In the genomic region with DNA sequence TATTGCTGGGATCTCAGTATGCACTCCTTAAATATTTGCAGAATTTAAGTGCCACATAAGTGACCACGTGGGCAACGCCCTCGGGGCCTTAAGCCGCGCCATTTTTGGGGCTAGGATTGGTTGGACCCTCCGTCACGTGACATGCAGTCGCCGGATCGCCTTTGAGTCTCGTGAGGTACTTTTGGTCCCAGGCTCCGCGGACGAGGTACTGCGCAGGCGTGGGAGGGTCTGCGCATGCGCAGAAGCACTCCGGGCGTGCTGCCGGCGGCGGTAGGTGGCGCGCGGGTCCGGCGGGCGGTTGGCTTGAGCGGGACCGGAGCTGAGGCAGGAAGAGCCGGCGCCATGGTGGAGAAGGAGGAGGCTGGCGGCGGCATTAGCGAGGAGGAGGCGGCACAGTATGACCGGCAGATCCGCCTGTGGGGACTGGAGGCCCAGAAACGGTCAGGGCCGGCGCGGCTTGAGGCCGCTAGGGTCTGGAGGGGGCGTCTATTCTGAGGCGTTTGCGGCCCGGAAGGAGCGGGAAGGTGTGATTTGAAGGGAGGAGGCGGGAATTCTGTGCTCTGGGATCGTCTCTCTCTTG, we compare ENCODE assay signal across 8 cellular contexts. TPM values are rescaled to one million over a fixed set of nuclear protein-coding genes. Genes with fewer than 3 reads are reported as not detected.
DNase-seq lines count a peak whose midpoint lies in the region; ATAC-seq and TF ChIP-seq lines count a peak whose summit lies in the region.

A gene (plus strand): TSS at position 247 of the 580 bp plus-strand sequence. CDS start 96 bp downstream, at position 343.

- H3K4me1 Mint-ChIP-seq in T-cell, result peaks cover 49 to 56% (median 53%) of the 10 kb centered on the region in 3 donors

- H3K36me3 Mint-ChIP-seq in T-cell, result peaks cover 18% of the 10 kb centered on the region

- peak within 1 kb of the TSS; percentile 98 to 100 (median 99) for H3K4me3 Mint-ChIP-seq in T-cell

- H3K27ac ChIP-seq in adrenal gland (peak within 1 kb of the TSS in 4 of 5 donors; percentile 65 to 86 (median 84)), heart right ventricle (peak within 1 kb of the TSS; percentile 68 to 94 (median 91)), upper lobe of left lung (peak within 1 kb of the TSS; percentile 86 to 96 (median 90))

- no peaks in the 10 kb centered on the region for H3K36me3 ChIP-seq in adrenal gland (replicated peaks in 1 of 2)
- peaks cover 0 to 12% (median 0%) of the 10 kb centered on the region in 9 donors for H3K36me3 ChIP-seq in heart right ventricle
- no peaks in the 10 kb centered on the region for H3K36me3 ChIP-seq in upper lobe of left lung

- intact Hi-C loops in adrenal gland (cut with DNase I), result no loop called here
- intact Hi-C loops in heart right ventricle (cut with DNase I), result loop anchor here in 2 of 10 donors (2.0 to 5.0 kb wide), 2 partner anchors 52 to 93 kb away; no protein-coding TSS in a partner anchor
- intact Hi-C loops in posterior cingulate gyrus (cut with DNase I), result no loop called here

- H3K27ac Mint-ChIP-seq in T-cell, result peak within 1 kb of the TSS; percentile 89 to 97

- WGBS in adrenal gland, 4 donors, result 0% methylated on average over 13 to 51 of the region's 51 CpGs
- 0 to 1% methylated on average over 51 of the region's 51 CpGs for WGBS in heart right ventricle, 2 donors
- 0% methylated on average over 34 to 50 of the region's 51 CpGs for WGBS in upper lobe of left lung, 2 donors

- H3K27me3 Mint-ChIP-seq in T-cell, result no peaks in the 10 kb centered on the region

- peak; percentile 72 to 84 for TF ChIP-seq POLR2A in adrenal gland (IDR thresholded peaks at IDR 0.05)
- peak in 3 of 4 donors; percentile 44 to 88 (median 80) for TF ChIP-seq POLR2A in upper lobe of left lung (IDR thresholded peaks at IDR 0.05)

- CTCF ChIA-PET in T-cell (lab: Charles Lee), result interaction anchor here in 1 of 2 donors (0.6 to 2.3 kb wide), 12 partner anchors 15 to 253 kb away, joined by 3 to 11 read pairs (median 6); a partner anchor contains a TSS

- H3K4me1 ChIP-seq in adrenal gland (replicated peaks in 1 of 2) (peaks cover 0 to 30% of the 10 kb centered on the region in 2 donors), heart right ventricle (peaks cover 0 to 51% (median 33%) of the 10 kb centered on the region in 9 donors), upper lobe of left lung (peaks cover 26 to 45% (median 33%) of the 10 kb centered on the region in 4 donors)

- TF ChIP-seq CTCF in GM12874 (IDR thresholded peaks at IDR 0.05; ENCODE audit: insufficient read depth, low read depth, low read length) (peak; percentile 73), adrenal gland (IDR thresholded peaks at IDR 0.05) (peak; percentile 7 to 55 (median 39)), heart right ventricle (IDR thresholded peaks at IDR 0.05) (peak; percentile 9 to 82 (median 51)), upper lobe of left lung (IDR thresholded peaks at IDR 0.05) (peak in 5 of 6 experiments; percentile 40 to 89 (median 72))

- POLR2A ChIA-PET in T-cell (lab: Charles Lee), result no interaction called here

- H3K4me3 ChIP-seq in adrenal gland, result peak within 1 kb of the TSS; percentile 51 to 86 (median 74)
- peak within 1 kb of the TSS; percentile 61 to 86 (median 72) for H3K4me3 ChIP-seq in heart right ventricle
- peak within 1 kb of the TSS; percentile 75 to 96 (median 83) for H3K4me3 ChIP-seq in upper lobe of left lung

- TF ChIP-seq EP300 in upper lobe of left lung (IDR thresholded peaks at IDR 0.05), result peak in 1 of 4 donors; percentile 28

- peak; percentile 86 for ATAC-seq in HG02840 (IDR thresholded peaks at IDR 0.05; ENCODE audit: low FRiP score, unreplicated experiment)
- ATAC-seq in T-cell (replicated peaks in 1 of 4), result peak; percentile 87 to 92 (median 90)
- ATAC-seq in heart right ventricle, result peak; percentile 94 to 98 (median 96)
- ATAC-seq in upper lobe of left lung (ENCODE audit: low FRiP score in 2 of 2), result peak; percentile 92 to 96

- no peaks in the 10 kb centered on the region for H3K9me3 ChIP-seq in adrenal gland (replicated peaks in 1 of 3)
- H3K9me3 ChIP-seq in heart right ventricle, result peaks cover 0 to 4% (median 0%) of the 10 kb centered on the region in 11 donors
- no peaks in the 10 kb centered on the region for H3K9me3 ChIP-seq in upper lobe of left lung

- peak; percentile 95 for DNase-seq in NCI-H1436 treated with DMSO at 0.1 percent for 48 hours (lab: John Stamatoyannopoulos, UW)
- peak; percentile 75 to 91 (median 85) for DNase-seq in T-cell
- DNase-seq in adrenal gland, result peak; percentile 93 to 99 (median 97)
- peak; percentile 95 for DNase-seq in heart right ventricle
- peak; percentile 86 to 98 (median 89) for DNase-seq in posterior cingulate gyrus
- peak; percentile 96 to 99 for DNase-seq in upper lobe of left lung

- no peaks in the 10 kb centered on the region for H3K9me3 Mint-ChIP-seq in T-cell

- H3K27me3 ChIP-seq in adrenal gland (no peaks in the 10 kb centered on the region), heart right ventricle (no peaks in the 10 kb centered on the region), upper lobe of left lung (no peaks in the 10 kb centered on the region)

RNA-seq across cellular contexts. Expression of the gene that starts here (rescaled TPM):
- total RNA-seq in T-cell (10 to 100 TPM; 42.6 to 54.9 (median 44.0) TPM), adrenal gland (10 to 100 TPM; 40.1 to 58.5 (median 49.7) TPM), heart right ventricle (10 to 100 TPM; 32.5 to 53.3 (median 45.5) TPM), upper lobe of left lung (10 to 100 TPM; 31.1 to 61.2 (median 55.3) TPM)
- polyA plus RNA-seq in adrenal gland (10 to 100 TPM; 19.0 to 71.8 (median 23.6) TPM), heart right ventricle (10 to 100 TPM; 11.9 to 60.2 TPM)

Comparison
In these comparisons a context has a peak if more than half of its experiments do, and no peak if none do; other contexts are left out.
1. Peak in every context shown above with its lines: DNase-seq, ATAC-seq, H3K4me3 ChIP-seq and H3K27ac ChIP-seq.